14 cellular contexts compared by ENCODE assay signal in the genomic region with DNA sequence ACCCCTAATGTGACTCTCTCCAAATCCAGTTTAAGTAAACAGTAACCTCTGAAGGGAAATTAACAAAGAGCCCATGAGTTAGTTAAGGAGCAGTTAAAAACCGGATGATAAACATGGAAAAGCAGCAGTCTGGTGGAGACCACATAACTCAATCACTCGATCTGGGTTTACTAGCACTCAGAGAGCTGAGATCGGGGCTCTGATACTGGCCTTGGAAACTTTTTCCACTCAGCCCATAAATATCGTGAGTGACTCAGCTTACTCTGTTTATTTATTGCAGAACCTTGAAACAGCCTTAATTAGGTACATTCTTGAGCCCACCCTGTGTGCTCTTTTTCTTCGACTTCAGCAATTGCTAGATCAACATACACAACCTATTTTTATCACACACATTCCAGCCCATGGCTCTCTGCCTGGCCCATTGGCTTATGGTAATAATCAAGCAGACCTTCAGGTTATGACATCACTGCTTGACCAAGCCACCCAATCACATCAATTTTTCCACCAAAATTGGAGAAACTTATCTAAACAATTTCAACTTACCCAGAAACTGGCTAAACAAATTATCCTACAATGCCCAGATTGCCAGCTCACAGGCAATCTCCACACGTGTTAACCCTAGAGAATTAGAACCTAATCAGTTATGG.
DNase-seq lines count a peak whose midpoint lies in the region; ATAC-seq and TF ChIP-seq lines count a peak whose summit lies in the region.
"Had no signal": no experiment of that assay in that cellular context is flagged by ENCODE, and none has a peak within 500 bp of the region (broad histone marks: within the 10 kb centered on the region; RNA-seq: fewer than 3 reads in every experiment).

No MANE protein-coding gene starts in this region.

- in situ Hi-C loops in KBM-7 (cut with MboI; ENCODE audit: low pct_unique_long_range_greater_than_20kb, low sequenced_read_pairs): no loop called here

- H2AFZ ChIP-seq in mesenchymal stem cell (ENCODE audit: low read depth, low read length): no peak overlapping the region

- H2BK15ac ChIP-seq in mesenchymal stem cell (ENCODE audit: low read depth, poor library complexity, severe bottlenecking): no peak overlapping the region

- H3K9me3 Mint-ChIP-seq in brain: peaks cover 0 to 3% (median 0%) of the 10 kb centered on the region in 5 experiments
- H3K9me3 Mint-ChIP-seq in activated CD4-positive, alpha-beta T cell treated with anti-CD3 and anti-CD28 coated beads for 36 hours (ENCODE audit: low read depth): no peaks in the 10 kb centered on the region
- H3K9me3 Mint-ChIP-seq: activated naive CD4-positive, alpha-beta T cell treated with anti-CD3 and anti-CD28 coated beads, Interleukin-2, amount 50 U/mL, for 24 hours; CD4-positive, CD25-positive, alpha-beta regulatory T cell had no signal

- no peak overlapping the region for H2AK5ac ChIP-seq in mesenchymal stem cell (ENCODE audit: low read length, severe bottlenecking)

- no peaks in the 10 kb centered on the region for H3K27me3 ChIP-seq in mesenchymal stem cell (ENCODE audit: control insufficient read depth in 1 of 2, insufficient read depth in 1 of 2, low read length in 2 of 2)

- H3K27ac ChIP-seq in mesenchymal stem cell (ENCODE audit: low read length, poor library complexity, severe bottlenecking): no peak overlapping the region
- H3K27ac ChIP-seq: epithelial cell of prostate had no signal

- H3K4me3 ChIP-seq in mesenchymal stem cell (ENCODE audit: insufficient read depth in 1 of 2, low read depth in 1 of 2, low read length in 2 of 2): peak overlapping the region in 1 of 2 experiments; percentile 39

- H3K18ac ChIP-seq in mesenchymal stem cell (ENCODE audit: low read depth in 1 of 2, low read length in 2 of 2): no peak overlapping the region

- no peak for ATAC-seq in activated CD4-positive, alpha-beta T cell treated with anti-CD3 and anti-CD28 coated beads for 36 hours
- ATAC-seq in HG02852 (IDR thresholded peaks at IDR 0.05; ENCODE audit: unreplicated experiment): no peak

- no peaks in the 10 kb centered on the region for H3K36me3 Mint-ChIP-seq in brain
- peaks cover 2% of the 10 kb centered on the region for H3K36me3 Mint-ChIP-seq in activated CD4-positive, alpha-beta T cell treated with anti-CD3 and anti-CD28 coated beads for 36 hours (ENCODE audit: low read depth)

- intact Hi-C loops in activated CD4-positive, alpha-beta T cell treated with anti-CD3 and anti-CD28 coated beads for 36 hours (cut with DNase I, micrococcal nuclease): no loop called here

- no peak overlapping the region for H3K4me3 Mint-ChIP-seq in brain
- H3K4me3 Mint-ChIP-seq in activated CD4-positive, alpha-beta T cell treated with anti-CD3 and anti-CD28 coated beads for 36 hours: no peak overlapping the region
- H3K4me3 Mint-ChIP-seq: activated naive CD4-positive, alpha-beta T cell treated with anti-CD3 and anti-CD28 coated beads, Interleukin-2, amount 50 U/mL, for 24 hours; CD4-positive, CD25-positive, alpha-beta regulatory T cell had no signal

- peak overlapping the region; percentile 74 for H3K9ac ChIP-seq in mesenchymal stem cell (ENCODE audit: low read length)

- H4K91ac ChIP-seq in mesenchymal stem cell (ENCODE audit: low read length): no peak overlapping the region

- H3K79me1 ChIP-seq in mesenchymal stem cell (replicated peaks; ENCODE audit: low read length, poor library complexity, severe bottlenecking): peaks cover 24% of the 10 kb centered on the region

- TF ChIP-seq CTCF in AG09319 (IDR thresholded peaks at IDR 0.05; ENCODE audit: low read depth, low read length) (no peak), brain (conservative IDR thresholded peaks at IDR 0.05) (no peak)

- H3K4me2 ChIP-seq in mesenchymal stem cell (ENCODE audit: low read length, poor library complexity, severe bottlenecking): no peak overlapping the region

- peaks cover 4% of the 10 kb centered on the region for H3K27me3 Mint-ChIP-seq in brain
- H3K27me3 Mint-ChIP-seq in activated CD4-positive, alpha-beta T cell treated with anti-CD3 and anti-CD28 coated beads for 36 hours: no peaks in the 10 kb centered on the region
- H3K27me3 Mint-ChIP-seq: activated naive CD4-positive, alpha-beta T cell treated with anti-CD3 and anti-CD28 coated beads, Interleukin-2, amount 50 U/mL, for 24 hours; CD4-positive, CD25-positive, alpha-beta regulatory T cell; progenitor cell of endocrine pancreas had no signal

- H4K8ac ChIP-seq in mesenchymal stem cell (ENCODE audit: low read length): no peak overlapping the region

- H3K27ac Mint-ChIP-seq in brain: peak overlapping the region in 3 of 5 experiments; percentile 22 to 46 (median 44)
- no peak overlapping the region for H3K27ac Mint-ChIP-seq in activated CD4-positive, alpha-beta T cell treated with anti-CD3 and anti-CD28 coated beads for 36 hours
- H3K27ac Mint-ChIP-seq: activated naive CD4-positive, alpha-beta T cell treated with anti-CD3 and anti-CD28 coated beads, Interleukin-2, amount 50 U/mL, for 24 hours; CD4-positive, CD25-positive, alpha-beta regulatory T cell had no signal

- peaks cover 44% of the 10 kb centered on the region for H3K4me1 Mint-ChIP-seq in brain
- H3K4me1 Mint-ChIP-seq in activated CD4-positive, alpha-beta T cell treated with anti-CD3 and anti-CD28 coated beads for 36 hours: no peaks in the 10 kb centered on the region
- H3K4me1 Mint-ChIP-seq: activated naive CD4-positive, alpha-beta T cell treated with anti-CD3 and anti-CD28 coated beads, Interleukin-2, amount 50 U/mL, for 24 hours had no signal

- no peak overlapping the region for H2BK5ac ChIP-seq in mesenchymal stem cell (ENCODE audit: low read depth, low read length, poor library complexity, severe bottlenecking)

- H3K4me1 ChIP-seq in mesenchymal stem cell (ENCODE audit: control insufficient read depth, insufficient read depth, low read depth, low read length): peaks cover 3% of the 10 kb centered on the region

- no peak overlapping the region for H2BK12ac ChIP-seq in mesenchymal stem cell (ENCODE audit: low read length in 2 of 2)

- POLR2A ChIA-PET in activated CD4-positive, alpha-beta T cell treated with anti-CD3 and anti-CD28 coated beads for 36 hours (lab: Charles Lee): no interaction called here

- 8% methylated on average over 6 of the region's 6 CpGs for WGBS in mesenchymal stem cell

- DNase-seq in AG09319 (ENCODE audit: extremely low read depth, low read depth): peak; percentile 94
- DNase-seq in KBM-7: peak; percentile 18
- peak; percentile 96 for DNase-seq in mesenchymal stem cell
- no peak for DNase-seq in cortex of kidney (lab: John Stamatoyannopoulos, UW)
- DNase-seq in activated CD4-positive, alpha-beta T cell treated with anti-CD3 and anti-CD28 coated beads for 36 hours: no peak
- DNase-seq in AG20443 (ENCODE audit: low spot score): no peak
- DNase-seq: activated CD4-positive, alpha-beta T cell treated with anti-CD3 and anti-CD28 coated beads for 1 hour; CD4-positive, CD25-positive, alpha-beta regulatory T cell; NCI-H2171 treated with DMSO at 0.1 percent for 48 hours had no signal

- no peak overlapping the region for H2BK120ac ChIP-seq in mesenchymal stem cell (ENCODE audit: low read depth, low read length)

- no peaks in the 10 kb centered on the region for H3K36me3 ChIP-seq in mesenchymal stem cell (ENCODE audit: control insufficient read depth in 1 of 2, insufficient read depth in 2 of 2, low read depth in 1 of 2, low read length in 2 of 2)

- no peak overlapping the region for H3K14ac ChIP-seq in mesenchymal stem cell (ENCODE audit: low read length in 2 of 2)

- no peak overlapping the region for H3K4ac ChIP-seq in mesenchymal stem cell (ENCODE audit: low read depth in 1 of 2, low read length in 2 of 2)

- CTCF ChIA-PET in activated CD4-positive, alpha-beta T cell treated with anti-CD3 and anti-CD28 coated beads for 36 hours (lab: Charles Lee): interaction anchor here (0.6 kb wide), 1 partner anchor 233 kb away, joined by 4 read pairs; no protein-coding TSS in a partner anchor

- no peak overlapping the region for H3K23ac ChIP-seq in mesenchymal stem cell (ENCODE audit: low read length in 2 of 2)

- no peaks in the 10 kb centered on the region for H3K9me3 ChIP-seq in mesenchymal stem cell (ENCODE audit: control insufficient read depth, low read length)

Comparison
In these comparisons a context has a peak if more than half of its experiments do, and no peak if none do; other contexts are left out.
1. DNase-seq: peak in AG09319 (single experiment), KBM-7 (single experiment) and mesenchymal stem cell (single experiment); none in cortex of kidney (single experiment), activated CD4-positive, alpha-beta T cell treated with anti-CD3 and anti-CD28 coated beads for 36 hours (single experiment) and AG20443 (single experiment).